Comparison of ENCODE assay signal across 18 cellular contexts in genomic region chr4:124846306-124846705, GRCh38.
A peak's percentile ranks its signal among the peaks of the same experiment; 100 is the strongest.
DNase-seq lines count a peak whose midpoint lies in the region; ATAC-seq and TF ChIP-seq lines count a peak whose summit lies in the region.
"Had no signal": no experiment of that assay in that cellular context is flagged by ENCODE, and none has a peak within 500 bp of the region (broad histone marks: within the 10 kb centered on the region; RNA-seq: fewer than 3 reads in every experiment).

No MANE protein-coding gene starts in this region.

- ATAC-seq in GM21515 (IDR thresholded peaks at IDR 0.05; ENCODE audit: unreplicated experiment) = no peak
- ATAC-seq in stimulated activated naive B cell treated with anti-CD40 and anti-IgM and Interleukin-4, amounts not matched to agents 10 μg/mL and 1 μg/mL and 100 μg/mL, for 72 hours (replicated peaks) = no peak
- no peak for ATAC-seq in HG03097 (IDR thresholded peaks at IDR 0.05; ENCODE audit: low FRiP score, unreplicated experiment)

- peak overlapping the region in 3 of 5 experiments; percentile 12 to 60 (median 39) for H3K4me3 Mint-ChIP-seq in brain
- no peak overlapping the region for H3K4me3 Mint-ChIP-seq in stimulated activated naive B cell treated with anti-CD40 and anti-IgM and Interleukin-4, amounts not matched to agents 10 μg/mL and 1 μg/mL and 100 μg/mL, for 72 hours
- H3K4me3 Mint-ChIP-seq: CD4-positive, alpha-beta memory T cell had no signal

- TF ChIP-seq CTCF in brain (conservative IDR thresholded peaks at IDR 0.05) = no peak

- H3K36me3 Mint-ChIP-seq in brain = peaks cover 4% of the 10 kb centered on the region
- no peaks in the 10 kb centered on the region for H3K36me3 Mint-ChIP-seq in stimulated activated naive B cell treated with anti-CD40 and anti-IgM and Interleukin-4, amounts not matched to agents 10 μg/mL and 1 μg/mL and 100 μg/mL, for 72 hours
- H3K36me3 Mint-ChIP-seq: CD4-positive, alpha-beta memory T cell had no signal

- H3K27me3 Mint-ChIP-seq in brain = peaks cover 3% of the 10 kb centered on the region
- H3K27me3 Mint-ChIP-seq in stimulated activated naive B cell treated with anti-CD40 and anti-IgM and Interleukin-4, amounts not matched to agents 10 μg/mL and 1 μg/mL and 100 μg/mL, for 72 hours = no peaks in the 10 kb centered on the region

- DNase-seq in NCI-H82 (lab: John Stamatoyannopoulos, UW) = peak; percentile 18
- DNase-seq in NCI-H82 treated with DMSO at 0.1 percent for 48 hours (lab: John Stamatoyannopoulos, UW; ENCODE audit: unreplicated experiment) = no peak
- peak; percentile 74 for DNase-seq in islet precursor cell
- DNase-seq in activated gamma-delta T cell (lab: John Stamatoyannopoulos, UW) = no peak
- no peak for DNase-seq in stimulated activated naive B cell treated with anti-CD40 and anti-IgM and Interleukin-4, amounts not matched to agents 10 μg/mL and 1 μg/mL and 100 μg/mL, for 72 hours
- DNase-seq: Calu3; CD4-positive, alpha-beta memory T cell; DMS53; MG63; NCI-H1105; NCI-H1694 treated with DMSO at 0.1 percent for 48 hours; NCI-H345; NCI-H526; NK-92 treated with Interleukin-12 subunit alpha and Interleukin-12 subunit beta, amount 100 ng/mL, for 24 hours; OCI-M1 had no signal

- peaks cover 12 to 23% (median 19%) of the 10 kb centered on the region in 5 experiments for H3K9me3 Mint-ChIP-seq in brain
- peaks cover 7 to 17% of the 10 kb centered on the region in 2 donors for H3K9me3 Mint-ChIP-seq in stimulated activated naive B cell treated with anti-CD40 and anti-IgM and Interleukin-4, amounts not matched to agents 10 μg/mL and 1 μg/mL and 100 μg/mL, for 72 hours

- peaks cover 9% of the 10 kb centered on the region for H3K4me1 Mint-ChIP-seq in brain
- H3K4me1 Mint-ChIP-seq in stimulated activated naive B cell treated with anti-CD40 and anti-IgM and Interleukin-4, amounts not matched to agents 10 μg/mL and 1 μg/mL and 100 μg/mL, for 72 hours = no peaks in the 10 kb centered on the region
- H3K4me1 Mint-ChIP-seq: CD4-positive, alpha-beta memory T cell had no signal

- peak overlapping the region in 2 of 5 experiments; percentile 5 to 8 for H3K27ac Mint-ChIP-seq in brain
- no peak overlapping the region for H3K27ac Mint-ChIP-seq in stimulated activated naive B cell treated with anti-CD40 and anti-IgM and Interleukin-4, amounts not matched to agents 10 μg/mL and 1 μg/mL and 100 μg/mL, for 72 hours
- H3K27ac Mint-ChIP-seq: CD4-positive, alpha-beta memory T cell had no signal

Comparison
In these comparisons a context has a peak if more than half of its experiments do, and no peak if none do; other contexts are left out.
1. DNase-seq: peak in NCI-H82 (single experiment) and islet precursor cell (single experiment); none in NCI-H82 treated with DMSO at 0.1 percent for 48 hours (single experiment), activated gamma-delta T cell (single experiment) and stimulated activated naive B cell treated with anti-CD40 and anti-IgM and Interleukin-4, amounts not matched to agents 10 μg/mL and 1 μg/mL and 100 μg/mL, for 72 hours (single experiment).
2. H3K4me3 Mint-ChIP-seq: peak in brain (3 of 5); none in stimulated activated naive B cell treated with anti-CD40 and anti-IgM and Interleukin-4, amounts not matched to agents 10 μg/mL and 1 μg/mL and 100 μg/mL, for 72 hours (0 of 2).